In the genomic region with DNA sequence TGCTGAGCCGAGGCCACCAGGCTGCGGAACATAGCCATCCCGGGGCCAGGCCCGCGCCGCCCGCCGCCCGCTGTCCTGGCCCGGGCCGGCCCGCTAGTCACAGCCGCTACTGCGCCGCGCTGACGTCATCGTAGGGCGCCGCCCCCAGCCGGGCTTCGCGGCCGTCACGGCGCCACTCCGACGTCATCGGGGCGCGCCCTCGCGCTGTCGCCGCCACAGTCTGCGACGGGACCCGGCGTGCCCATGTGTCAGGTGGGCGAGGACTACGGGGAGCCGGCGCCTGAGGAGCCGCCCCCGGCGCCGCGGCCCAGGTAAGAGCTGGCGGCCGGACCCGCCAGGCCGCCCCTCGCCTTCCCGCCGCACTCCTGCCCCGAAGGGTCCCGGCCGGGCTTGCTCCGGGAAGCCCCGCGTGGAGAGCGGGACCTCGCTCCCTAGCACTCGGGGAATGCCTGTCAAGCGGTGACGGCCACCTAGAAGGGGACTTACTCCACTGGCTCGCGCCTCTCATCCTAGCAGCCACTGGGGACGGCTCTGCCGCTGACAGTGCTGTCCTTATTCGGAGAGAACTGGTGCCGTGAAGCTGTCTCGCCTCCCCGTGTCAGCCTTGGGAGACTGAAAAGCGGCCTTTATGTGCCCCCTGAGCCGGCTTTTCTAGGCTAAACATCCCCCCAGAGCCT, we compare ENCODE assay signal across 1 cellular context.
TF ChIP-seq lines count a peak whose summit lies in the region.

A gene (plus strand): TSS at position 216 of the 677 bp plus-strand sequence. CDS start 28 bp downstream, at position 244.
A gene with protein sequence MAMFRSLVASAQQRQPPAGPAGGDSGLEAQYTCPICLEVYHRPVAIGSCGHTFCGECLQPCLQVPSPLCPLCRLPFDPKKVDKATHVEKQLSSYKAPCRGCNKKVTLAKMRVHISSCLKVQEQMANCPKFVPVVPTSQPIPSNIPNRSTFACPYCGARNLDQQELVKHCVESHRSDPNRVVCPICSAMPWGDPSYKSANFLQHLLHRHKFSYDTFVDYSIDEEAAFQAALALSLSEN (minus strand): TSS at position 121 of the 677 bp plus-strand sequence. CDS start 83 bp downstream, at position 38.

TF ChIP-seq in K562, 482 proteins besides CTCF, POLR2A, EP300 and RAD21 (continued from another document and continues in another):
- TF ChIP-seq, protein P1, sequence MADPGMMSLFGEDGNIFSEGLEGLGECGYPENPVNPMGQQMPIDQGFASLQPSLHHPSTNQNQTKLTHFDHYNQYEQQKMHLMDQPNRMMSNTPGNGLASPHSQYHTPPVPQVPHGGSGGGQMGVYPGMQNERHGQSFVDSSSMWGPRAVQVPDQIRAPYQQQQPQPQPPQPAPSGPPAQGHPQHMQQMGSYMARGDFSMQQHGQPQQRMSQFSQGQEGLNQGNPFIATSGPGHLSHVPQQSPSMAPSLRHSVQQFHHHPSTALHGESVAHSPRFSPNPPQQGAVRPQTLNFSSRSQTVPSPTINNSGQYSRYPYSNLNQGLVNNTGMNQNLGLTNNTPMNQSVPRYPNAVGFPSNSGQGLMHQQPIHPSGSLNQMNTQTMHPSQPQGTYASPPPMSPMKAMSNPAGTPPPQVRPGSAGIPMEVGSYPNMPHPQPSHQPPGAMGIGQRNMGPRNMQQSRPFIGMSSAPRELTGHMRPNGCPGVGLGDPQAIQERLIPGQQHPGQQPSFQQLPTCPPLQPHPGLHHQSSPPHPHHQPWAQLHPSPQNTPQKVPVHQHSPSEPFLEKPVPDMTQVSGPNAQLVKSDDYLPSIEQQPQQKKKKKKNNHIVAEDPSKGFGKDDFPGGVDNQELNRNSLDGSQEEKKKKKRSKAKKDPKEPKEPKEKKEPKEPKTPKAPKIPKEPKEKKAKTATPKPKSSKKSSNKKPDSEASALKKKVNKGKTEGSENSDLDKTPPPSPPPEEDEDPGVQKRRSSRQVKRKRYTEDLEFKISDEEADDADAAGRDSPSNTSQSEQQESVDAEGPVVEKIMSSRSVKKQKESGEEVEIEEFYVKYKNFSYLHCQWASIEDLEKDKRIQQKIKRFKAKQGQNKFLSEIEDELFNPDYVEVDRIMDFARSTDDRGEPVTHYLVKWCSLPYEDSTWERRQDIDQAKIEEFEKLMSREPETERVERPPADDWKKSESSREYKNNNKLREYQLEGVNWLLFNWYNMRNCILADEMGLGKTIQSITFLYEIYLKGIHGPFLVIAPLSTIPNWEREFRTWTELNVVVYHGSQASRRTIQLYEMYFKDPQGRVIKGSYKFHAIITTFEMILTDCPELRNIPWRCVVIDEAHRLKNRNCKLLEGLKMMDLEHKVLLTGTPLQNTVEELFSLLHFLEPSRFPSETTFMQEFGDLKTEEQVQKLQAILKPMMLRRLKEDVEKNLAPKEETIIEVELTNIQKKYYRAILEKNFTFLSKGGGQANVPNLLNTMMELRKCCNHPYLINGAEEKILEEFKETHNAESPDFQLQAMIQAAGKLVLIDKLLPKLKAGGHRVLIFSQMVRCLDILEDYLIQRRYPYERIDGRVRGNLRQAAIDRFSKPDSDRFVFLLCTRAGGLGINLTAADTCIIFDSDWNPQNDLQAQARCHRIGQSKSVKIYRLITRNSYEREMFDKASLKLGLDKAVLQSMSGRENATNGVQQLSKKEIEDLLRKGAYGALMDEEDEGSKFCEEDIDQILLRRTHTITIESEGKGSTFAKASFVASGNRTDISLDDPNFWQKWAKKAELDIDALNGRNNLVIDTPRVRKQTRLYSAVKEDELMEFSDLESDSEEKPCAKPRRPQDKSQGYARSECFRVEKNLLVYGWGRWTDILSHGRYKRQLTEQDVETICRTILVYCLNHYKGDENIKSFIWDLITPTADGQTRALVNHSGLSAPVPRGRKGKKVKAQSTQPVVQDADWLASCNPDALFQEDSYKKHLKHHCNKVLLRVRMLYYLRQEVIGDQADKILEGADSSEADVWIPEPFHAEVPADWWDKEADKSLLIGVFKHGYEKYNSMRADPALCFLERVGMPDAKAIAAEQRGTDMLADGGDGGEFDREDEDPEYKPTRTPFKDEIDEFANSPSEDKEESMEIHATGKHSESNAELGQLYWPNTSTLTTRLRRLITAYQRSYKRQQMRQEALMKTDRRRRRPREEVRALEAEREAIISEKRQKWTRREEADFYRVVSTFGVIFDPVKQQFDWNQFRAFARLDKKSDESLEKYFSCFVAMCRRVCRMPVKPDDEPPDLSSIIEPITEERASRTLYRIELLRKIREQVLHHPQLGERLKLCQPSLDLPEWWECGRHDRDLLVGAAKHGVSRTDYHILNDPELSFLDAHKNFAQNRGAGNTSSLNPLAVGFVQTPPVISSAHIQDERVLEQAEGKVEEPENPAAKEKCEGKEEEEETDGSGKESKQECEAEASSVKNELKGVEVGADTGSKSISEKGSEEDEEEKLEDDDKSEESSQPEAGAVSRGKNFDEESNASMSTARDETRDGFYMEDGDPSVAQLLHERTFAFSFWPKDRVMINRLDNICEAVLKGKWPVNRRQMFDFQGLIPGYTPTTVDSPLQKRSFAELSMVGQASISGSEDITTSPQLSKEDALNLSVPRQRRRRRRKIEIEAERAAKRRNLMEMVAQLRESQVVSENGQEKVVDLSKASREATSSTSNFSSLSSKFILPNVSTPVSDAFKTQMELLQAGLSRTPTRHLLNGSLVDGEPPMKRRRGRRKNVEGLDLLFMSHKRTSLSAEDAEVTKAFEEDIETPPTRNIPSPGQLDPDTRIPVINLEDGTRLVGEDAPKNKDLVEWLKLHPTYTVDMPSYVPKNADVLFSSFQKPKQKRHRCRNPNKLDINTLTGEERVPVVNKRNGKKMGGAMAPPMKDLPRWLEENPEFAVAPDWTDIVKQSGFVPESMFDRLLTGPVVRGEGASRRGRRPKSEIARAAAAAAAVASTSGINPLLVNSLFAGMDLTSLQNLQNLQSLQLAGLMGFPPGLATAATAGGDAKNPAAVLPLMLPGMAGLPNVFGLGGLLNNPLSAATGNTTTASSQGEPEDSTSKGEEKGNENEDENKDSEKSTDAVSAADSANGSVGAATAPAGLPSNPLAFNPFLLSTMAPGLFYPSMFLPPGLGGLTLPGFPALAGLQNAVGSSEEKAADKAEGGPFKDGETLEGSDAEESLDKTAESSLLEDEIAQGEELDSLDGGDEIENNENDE (IDR thresholded peaks at IDR 0.05; ENCODE audit: low read depth, low read length): no peak
- TF ChIP-seq MTA1 (IDR thresholded peaks at IDR 0.05; ENCODE audit: borderline replicate concordance) (peak; percentile 99), CAMTA2 (CRISPR knock-in tag; conservative IDR thresholded peaks at IDR 0.05) (0 out of 2 replicates have a peak, but pooled peaks have one; percentile 69), ZKSCAN1 (IDR thresholded peaks at IDR 0.05; ENCODE audit: low read depth, low read length) (peak; percentile 94), HNRNPLL (IDR thresholded peaks at IDR 0.05; ENCODE audit: low read depth, low read length, poor library complexity, severe bottlenecking) (no peak), MCM7 (IDR thresholded peaks at IDR 0.05) (no peak), NR2C2 (CRISPR knock-in tag; IDR thresholded peaks at IDR 0.05) (peak; percentile 74; the same call in 1 of the 2 replicates), NR2C2 (tag; IDR thresholded peaks at IDR 0.05) (peak; percentile 75; the same call in 1 of the 2 replicates), ZNF583 (CRISPR knock-in tag; IDR thresholded peaks at IDR 0.05) (peak; percentile 68; the same call in 1 of the 2 replicates), ZNF224 (CRISPR knock-in tag; IDR thresholded peaks at IDR 0.05) (no peak), JUNB (CRISPR knock-in tag; conservative IDR thresholded peaks at IDR 0.05) (peak; percentile 95), ZNF76 (CRISPR knock-in tag; IDR thresholded peaks at IDR 0.05; ENCODE audit: borderline replicate concordance) (peak; percentile 93), E2F3 (CRISPR knock-in tag; IDR thresholded peaks at IDR 0.05) (peak; percentile 87; the same call in 1 of the 2 replicates), ZNF274 (IDR thresholded peaks at IDR 0.05; ENCODE audit: borderline replicate concordance, low read depth, low read length) (no peak), ARHGAP35 (IDR thresholded peaks at IDR 0.05; ENCODE audit: partially characterized antibody) (no peak), SRSF9 (IDR thresholded peaks at IDR 0.05; ENCODE audit: borderline replicate concordance, low read depth, low read length) (no peak), ZNF766 (CRISPR knock-in tag; conservative IDR thresholded peaks at IDR 0.05) (no peak), IFI16 (CRISPR knock-in tag; IDR thresholded peaks at IDR 0.05) (no peak), NFXL1 (CRISPR knock-in tag; IDR thresholded peaks at IDR 0.05) (no peak), CBFA2T2 (conservative IDR thresholded peaks at IDR 0.05) (no peak), TCF7L2 (IDR thresholded peaks at IDR 0.05; ENCODE audit: low read depth, low read length) (no peak), KDM2B (CRISPR knock-in tag; IDR thresholded peaks at IDR 0.05) (no peak), ZNF24 (IDR thresholded peaks at IDR 0.05) (peak; percentile 35; the same call in 1 of the 2 replicates), STAT5A (IDR thresholded peaks at IDR 0.05; ENCODE audit: borderline replicate concordance, low read length) (no peak; the same call in 1 of the 2 replicates), SUPT5H (IDR thresholded peaks at IDR 0.05) (no peak), SIRT6 (IDR thresholded peaks at IDR 0.05; ENCODE audit: low read depth, low read length) (no peak), FOXP1 (CRISPR knock-in tag; IDR thresholded peaks at IDR 0.05) (peak; percentile 59; the same call in 1 of the 2 replicates)
- TF ChIP-seq, protein P2, sequence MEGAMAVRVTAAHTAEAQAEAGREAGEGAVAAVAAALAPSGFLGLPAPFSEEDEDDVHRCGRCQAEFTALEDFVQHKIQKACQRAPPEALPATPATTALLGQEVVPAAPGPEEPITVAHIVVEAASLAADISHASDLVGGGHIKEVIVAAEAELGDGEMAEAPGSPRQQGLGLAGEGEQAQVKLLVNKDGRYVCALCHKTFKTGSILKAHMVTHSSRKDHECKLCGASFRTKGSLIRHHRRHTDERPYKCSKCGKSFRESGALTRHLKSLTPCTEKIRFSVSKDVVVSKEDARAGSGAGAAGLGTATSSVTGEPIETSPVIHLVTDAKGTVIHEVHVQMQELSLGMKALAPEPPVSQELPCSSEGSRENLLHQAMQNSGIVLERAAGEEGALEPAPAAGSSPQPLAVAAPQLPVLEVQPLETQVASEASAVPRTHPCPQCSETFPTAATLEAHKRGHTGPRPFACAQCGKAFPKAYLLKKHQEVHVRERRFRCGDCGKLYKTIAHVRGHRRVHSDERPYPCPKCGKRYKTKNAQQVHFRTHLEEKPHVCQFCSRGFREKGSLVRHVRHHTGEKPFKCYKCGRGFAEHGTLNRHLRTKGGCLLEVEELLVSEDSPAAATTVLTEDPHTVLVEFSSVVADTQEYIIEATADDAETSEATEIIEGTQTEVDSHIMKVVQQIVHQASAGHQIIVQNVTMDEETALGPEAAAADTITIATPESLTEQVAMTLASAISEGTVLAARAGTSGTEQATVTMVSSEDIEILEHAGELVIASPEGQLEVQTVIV (CRISPR knock-in tag; IDR thresholded peaks at IDR 0.05; ENCODE audit: borderline replicate concordance): 0 out of 2 replicates have a peak, but pooled peaks have one; percentile 62
- TF ChIP-seq, protein P3, sequence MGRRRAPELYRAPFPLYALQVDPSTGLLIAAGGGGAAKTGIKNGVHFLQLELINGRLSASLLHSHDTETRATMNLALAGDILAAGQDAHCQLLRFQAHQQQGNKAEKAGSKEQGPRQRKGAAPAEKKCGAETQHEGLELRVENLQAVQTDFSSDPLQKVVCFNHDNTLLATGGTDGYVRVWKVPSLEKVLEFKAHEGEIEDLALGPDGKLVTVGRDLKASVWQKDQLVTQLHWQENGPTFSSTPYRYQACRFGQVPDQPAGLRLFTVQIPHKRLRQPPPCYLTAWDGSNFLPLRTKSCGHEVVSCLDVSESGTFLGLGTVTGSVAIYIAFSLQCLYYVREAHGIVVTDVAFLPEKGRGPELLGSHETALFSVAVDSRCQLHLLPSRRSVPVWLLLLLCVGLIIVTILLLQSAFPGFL (CRISPR knock-in tag; IDR thresholded peaks at IDR 0.05): no peak
- TF ChIP-seq, protein P4, sequence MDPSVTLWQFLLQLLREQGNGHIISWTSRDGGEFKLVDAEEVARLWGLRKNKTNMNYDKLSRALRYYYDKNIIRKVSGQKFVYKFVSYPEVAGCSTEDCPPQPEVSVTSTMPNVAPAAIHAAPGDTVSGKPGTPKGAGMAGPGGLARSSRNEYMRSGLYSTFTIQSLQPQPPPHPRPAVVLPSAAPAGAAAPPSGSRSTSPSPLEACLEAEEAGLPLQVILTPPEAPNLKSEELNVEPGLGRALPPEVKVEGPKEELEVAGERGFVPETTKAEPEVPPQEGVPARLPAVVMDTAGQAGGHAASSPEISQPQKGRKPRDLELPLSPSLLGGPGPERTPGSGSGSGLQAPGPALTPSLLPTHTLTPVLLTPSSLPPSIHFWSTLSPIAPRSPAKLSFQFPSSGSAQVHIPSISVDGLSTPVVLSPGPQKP (CRISPR knock-in tag; IDR thresholded peaks at IDR 0.05): no peak
- TF ChIP-seq, protein P5, sequence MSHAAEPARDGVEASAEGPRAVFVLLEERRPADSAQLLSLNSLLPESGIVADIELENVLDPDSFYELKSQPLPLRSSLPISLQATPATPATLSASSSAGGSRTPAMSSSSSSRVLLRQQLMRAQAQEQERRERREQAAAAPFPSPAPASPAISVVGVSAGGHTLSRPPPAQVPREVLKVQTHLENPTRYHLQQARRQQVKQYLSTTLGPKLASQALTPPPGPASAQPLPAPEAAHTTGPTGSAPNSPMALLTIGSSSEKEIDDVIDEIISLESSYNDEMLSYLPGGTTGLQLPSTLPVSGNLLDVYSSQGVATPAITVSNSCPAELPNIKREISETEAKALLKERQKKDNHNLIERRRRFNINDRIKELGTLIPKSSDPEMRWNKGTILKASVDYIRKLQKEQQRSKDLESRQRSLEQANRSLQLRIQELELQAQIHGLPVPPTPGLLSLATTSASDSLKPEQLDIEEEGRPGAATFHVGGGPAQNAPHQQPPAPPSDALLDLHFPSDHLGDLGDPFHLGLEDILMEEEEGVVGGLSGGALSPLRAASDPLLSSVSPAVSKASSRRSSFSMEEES (CRISPR knock-in tag; IDR thresholded peaks at IDR 0.05): no peak
- TF ChIP-seq, protein P6, sequence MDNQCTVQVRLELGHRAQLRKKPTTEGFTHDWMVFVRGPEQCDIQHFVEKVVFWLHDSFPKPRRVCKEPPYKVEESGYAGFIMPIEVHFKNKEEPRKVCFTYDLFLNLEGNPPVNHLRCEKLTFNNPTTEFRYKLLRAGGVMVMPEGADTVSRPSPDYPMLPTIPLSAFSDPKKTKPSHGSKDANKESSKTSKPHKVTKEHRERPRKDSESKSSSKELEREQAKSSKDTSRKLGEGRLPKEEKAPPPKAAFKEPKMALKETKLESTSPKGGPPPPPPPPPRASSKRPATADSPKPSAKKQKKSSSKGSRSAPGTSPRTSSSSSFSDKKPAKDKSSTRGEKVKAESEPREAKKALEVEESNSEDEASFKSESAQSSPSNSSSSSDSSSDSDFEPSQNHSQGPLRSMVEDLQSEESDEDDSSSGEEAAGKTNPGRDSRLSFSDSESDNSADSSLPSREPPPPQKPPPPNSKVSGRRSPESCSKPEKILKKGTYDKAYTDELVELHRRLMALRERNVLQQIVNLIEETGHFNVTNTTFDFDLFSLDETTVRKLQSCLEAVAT (IDR thresholded peaks at IDR 0.05): peak in 1 of 2 experiments; percentile 87; a peak in 1 of 4 replicates
- TF ChIP-seq, protein P7, sequence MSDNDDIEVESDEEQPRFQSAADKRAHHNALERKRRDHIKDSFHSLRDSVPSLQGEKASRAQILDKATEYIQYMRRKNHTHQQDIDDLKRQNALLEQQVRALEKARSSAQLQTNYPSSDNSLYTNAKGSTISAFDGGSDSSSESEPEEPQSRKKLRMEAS (CRISPR knock-in tag; IDR thresholded peaks at IDR 0.05): peak; percentile 97
- TF ChIP-seq, protein P8, sequence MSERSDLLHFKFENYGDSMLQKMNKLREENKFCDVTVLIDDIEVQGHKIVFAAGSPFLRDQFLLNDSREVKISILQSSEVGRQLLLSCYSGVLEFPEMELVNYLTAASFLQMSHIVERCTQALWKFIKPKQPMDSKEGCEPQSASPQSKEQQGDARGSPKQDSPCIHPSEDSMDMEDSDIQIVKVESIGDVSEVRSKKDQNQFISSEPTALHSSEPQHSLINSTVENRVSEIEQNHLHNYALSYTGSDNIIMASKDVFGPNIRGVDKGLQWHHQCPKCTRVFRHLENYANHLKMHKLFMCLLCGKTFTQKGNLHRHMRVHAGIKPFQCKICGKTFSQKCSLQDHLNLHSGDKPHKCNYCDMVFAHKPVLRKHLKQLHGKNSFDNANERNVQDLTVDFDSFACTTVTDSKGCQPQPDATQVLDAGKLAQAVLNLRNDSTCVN (CRISPR knock-in tag; IDR thresholded peaks at IDR 0.05): no peak
